ENCODE assay signal across 16 cellular contexts in genomic region chr3:123782488-123782887, GRCh38.
DNase-seq lines count a peak whose midpoint lies in the region; ATAC-seq and TF ChIP-seq lines count a peak whose summit lies in the region.
"Had no signal": no experiment of that assay in that cellular context is flagged by ENCODE, and none has a peak within 500 bp of the region (broad histone marks: within the 10 kb centered on the region; RNA-seq: fewer than 3 reads in every experiment).

No MANE protein-coding gene starts in this region.

- H3K27ac ChIP-seq in Peyer's patch, result peak overlapping the region in 3 of 4 donors; percentile 25 to 60 (median 49)
- peak overlapping the region; percentile 73 to 82 (median 74) for H3K27ac ChIP-seq in esophagus muscularis mucosa (replicated peaks in 1 of 4)
- peak overlapping the region; percentile 48 for H3K27ac ChIP-seq in rectal smooth muscle tissue (ENCODE audit: low read depth, low read length)

- intact Hi-C loops in esophagus muscularis mucosa (cut with DNase I) (no loop called here), sciatic nerve (cut with DNase I) (no loop called here)

- no peak for TF ChIP-seq EP300 in esophagus muscularis mucosa (IDR thresholded peaks at IDR 0.05)

- H3K9me3 ChIP-seq in Peyer's patch (no peaks in the 10 kb centered on the region), esophagus muscularis mucosa (no peaks in the 10 kb centered on the region)
- H3K9me3 ChIP-seq: A549, Caco-2 had no signal

- no peak for TF ChIP-seq POLR2A in Peyer's patch (IDR thresholded peaks at IDR 0.05)
- TF ChIP-seq POLR2A in esophagus muscularis mucosa (IDR thresholded peaks at IDR 0.05; ENCODE audit: low read depth), result no peak

- no peaks in the 10 kb centered on the region for H3K27me3 ChIP-seq in Peyer's patch
- H3K27me3 ChIP-seq in esophagus muscularis mucosa, result no peaks in the 10 kb centered on the region
- H3K27me3 ChIP-seq in rectal smooth muscle tissue (ENCODE audit: control insufficient read depth, insufficient read depth, low read length), result no peaks in the 10 kb centered on the region

- WGBS in esophagus muscularis mucosa, result 39% methylated on average over 4 of the region's 4 CpGs

- H3K4me1 ChIP-seq in Peyer's patch (peaks cover 0 to 15% (median 3%) of the 10 kb centered on the region in 4 donors), esophagus muscularis mucosa (peaks cover 7 to 64% (median 57%) of the 10 kb centered on the region in 4 donors), rectal smooth muscle tissue (ENCODE audit: control insufficient read depth, insufficient read depth, low read length) (peaks cover 36% of the 10 kb centered on the region)

- H3K9ac ChIP-seq in rectal smooth muscle tissue (ENCODE audit: low read length), result no peak overlapping the region

- H3K4me3 ChIP-seq in Peyer's patch (no peak overlapping the region), esophagus muscularis mucosa (no peak overlapping the region), rectal smooth muscle tissue (ENCODE audit: low read length) (no peak overlapping the region)
- H3K4me3 ChIP-seq: A549 had no signal

- no peaks in the 10 kb centered on the region for H3K36me3 ChIP-seq in Peyer's patch
- no peaks in the 10 kb centered on the region for H3K36me3 ChIP-seq in esophagus muscularis mucosa
- H3K36me3 ChIP-seq in rectal smooth muscle tissue (ENCODE audit: control insufficient read depth, insufficient read depth, low read length), result no peaks in the 10 kb centered on the region

- DNase-seq in EH (ENCODE audit: low read depth), result peak; percentile 66
- no peak for DNase-seq in Peyer's patch
- peak; percentile 10 for DNase-seq in esophagus muscularis mucosa (ENCODE audit: extremely low spot score)
- DNase-seq in SKM-1 treated with dmso at 0.1 percent for 144 hours (lab: John Stamatoyannopoulos, UW; ENCODE audit: unreplicated experiment), result no peak
- no peak for DNase-seq in hippocampal formation (lab: John Stamatoyannopoulos, UW)
- no peak for DNase-seq in sciatic nerve (ENCODE audit: low spot score)
- DNase-seq: AML-193, Caco-2, NCI-H1417 treated with DMSO at 0.1 percent for 48 hours, NCI-H2029 treated with DMSO at 0.1 percent for 48 hours, NCI-H510A, SHP77 treated with DMSO at 0.1 percent for 48 hours had no signal

- TF ChIP-seq CTCF in Peyer's patch (IDR thresholded peaks at IDR 0.05) (no peak), esophagus muscularis mucosa (IDR thresholded peaks at IDR 0.05) (no peak)

- ATAC-seq in sciatic nerve (no peak), GM19035 (IDR thresholded peaks at IDR 0.05; ENCODE audit: unreplicated experiment) (no peak)
- ATAC-seq: A549, Panc1 had no signal

Comparison
In these comparisons a context has a peak if more than half of its experiments do, and no peak if none do; other contexts are left out.
1. DNase-seq: peak in EH (single experiment) and esophagus muscularis mucosa (single experiment); none in Peyer's patch (0 of 3), SKM-1 treated with dmso at 0.1 percent for 144 hours (single experiment), hippocampal formation (0 of 2) and sciatic nerve (single experiment).
2. Peak in every context shown above with its lines, with median percentiles within 50 percentile points of each other: H3K27ac ChIP-seq.